Comparison of ENCODE assay signal across 8 cellular contexts in the genomic region with DNA sequence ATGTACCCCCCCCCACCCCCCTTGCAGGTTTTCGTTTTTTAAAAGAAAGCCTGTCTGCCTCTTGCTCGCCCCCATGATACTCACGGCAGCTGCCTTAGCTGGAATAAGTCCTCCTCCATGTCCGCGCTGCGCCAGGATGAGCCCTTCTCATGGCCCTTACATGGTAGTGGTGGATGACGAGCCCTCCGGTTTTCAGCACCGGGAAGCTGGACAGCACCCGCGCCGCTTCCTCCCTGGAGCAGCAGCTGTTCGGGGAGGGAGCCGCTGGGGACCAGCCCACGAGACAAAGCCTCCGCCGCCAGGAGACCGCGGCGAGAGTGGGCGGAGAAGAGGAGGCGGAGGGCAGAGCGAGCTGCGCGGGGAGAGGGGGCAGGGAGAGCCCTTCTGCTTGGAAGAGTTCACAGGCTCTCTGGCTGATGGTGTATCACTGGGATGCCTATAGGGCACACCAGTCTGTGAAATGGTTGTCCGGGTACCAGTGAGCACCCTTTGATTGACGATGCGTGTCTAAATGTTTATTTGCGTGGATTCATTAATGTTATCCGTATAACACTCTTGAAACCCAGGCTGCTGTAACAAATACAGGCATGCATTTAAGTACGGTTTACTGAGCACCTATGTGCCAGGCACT. TPM values are rescaled to one million over a fixed set of nuclear protein-coding genes. Genes with fewer than 3 reads are reported as not detected.
A peak's percentile ranks its signal among the peaks of the same experiment; 100 is the strongest.
DNase-seq lines count a peak whose midpoint lies in the region; ATAC-seq and TF ChIP-seq lines count a peak whose summit lies in the region.

A gene with protein sequence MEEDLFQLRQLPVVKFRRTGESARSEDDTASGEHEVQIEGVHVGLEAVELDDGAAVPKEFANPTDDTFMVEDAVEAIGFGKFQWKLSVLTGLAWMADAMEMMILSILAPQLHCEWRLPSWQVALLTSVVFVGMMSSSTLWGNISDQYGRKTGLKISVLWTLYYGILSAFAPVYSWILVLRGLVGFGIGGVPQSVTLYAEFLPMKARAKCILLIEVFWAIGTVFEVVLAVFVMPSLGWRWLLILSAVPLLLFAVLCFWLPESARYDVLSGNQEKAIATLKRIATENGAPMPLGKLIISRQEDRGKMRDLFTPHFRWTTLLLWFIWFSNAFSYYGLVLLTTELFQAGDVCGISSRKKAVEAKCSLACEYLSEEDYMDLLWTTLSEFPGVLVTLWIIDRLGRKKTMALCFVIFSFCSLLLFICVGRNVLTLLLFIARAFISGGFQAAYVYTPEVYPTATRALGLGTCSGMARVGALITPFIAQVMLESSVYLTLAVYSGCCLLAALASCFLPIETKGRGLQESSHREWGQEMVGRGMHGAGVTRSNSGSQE (minus strand): TSS at position 319 of the 631 bp plus-strand sequence. CDS start 200 bp downstream, at position 119.

- H3K27ac ChIP-seq in esophagus muscularis mucosa (replicated peaks in 1 of 4): no peak within 1 kb of the TSS

- peaks cover 0 to 8% (median 6%) of the 10 kb centered on the region in 4 donors for H3K4me1 ChIP-seq in esophagus muscularis mucosa

- H3K4me3 Mint-ChIP-seq in stimulated activated naive CD8-positive, alpha-beta T cell treated with anti-CD3 and anti-CD28 coated beads, Interleukin-15, amount 100 ng/mL, for 72 hours: no peak within 1 kb of the TSS

- no peaks in the 10 kb centered on the region for H3K9me3 Mint-ChIP-seq in stimulated activated naive CD8-positive, alpha-beta T cell treated with anti-CD3 and anti-CD28 coated beads, Interleukin-15, amount 100 ng/mL, for 72 hours

- no peaks in the 10 kb centered on the region for H3K9me3 ChIP-seq in esophagus muscularis mucosa

- peaks cover 36% of the 10 kb centered on the region for H3K27me3 Mint-ChIP-seq in stimulated activated naive CD8-positive, alpha-beta T cell treated with anti-CD3 and anti-CD28 coated beads, Interleukin-15, amount 100 ng/mL, for 72 hours

- ATAC-seq in stimulated activated naive CD8-positive, alpha-beta T cell treated with anti-CD3 and anti-CD28 coated beads, Interleukin-15, amount 100 ng/mL, for 72 hours: peak; percentile 37
- ATAC-seq in GM18873 (IDR thresholded peaks at IDR 0.05; ENCODE audit: low FRiP score, unreplicated experiment): no peak

- intact Hi-C loops in esophagus muscularis mucosa (cut with DNase I): no loop called here

- H3K27ac Mint-ChIP-seq in stimulated activated naive CD8-positive, alpha-beta T cell treated with anti-CD3 and anti-CD28 coated beads, Interleukin-15, amount 100 ng/mL, for 72 hours: no peak within 1 kb of the TSS

- no peak within 1 kb of the TSS for H3K4me3 ChIP-seq in HFF-Myc (replicated peaks; ENCODE audit: low read depth, low read length)
- peak within 1 kb of the TSS in 1 of 4 donors; percentile 16 for H3K4me3 ChIP-seq in esophagus muscularis mucosa

- peaks cover 7% of the 10 kb centered on the region for H3K4me1 Mint-ChIP-seq in stimulated activated naive CD8-positive, alpha-beta T cell treated with anti-CD3 and anti-CD28 coated beads, Interleukin-15, amount 100 ng/mL, for 72 hours

- WGBS in esophagus muscularis mucosa: 5% methylated on average over 18 of the region's 31 CpGs

- DNase-seq in AG08395 (ENCODE audit: low spot score): peak; percentile 88
- DNase-seq in HFF-Myc (ENCODE audit: extremely low read depth, low read depth): peak; percentile 42
- DNase-seq in NCI-H524 (lab: John Stamatoyannopoulos, UW): peak; percentile 84 to 91
- DNase-seq in activated CD8-positive, alpha-beta memory T cell treated with anti-CD3 and anti-CD28 coated beads, Interleukin-2, amount 50 U/mL, for 4 hours: peak; percentile 22
- peak; percentile 92 for DNase-seq in esophagus muscularis mucosa (ENCODE audit: extremely low spot score)
- peak; percentile 89 for DNase-seq in midbrain (lab: John Stamatoyannopoulos, UW)
- DNase-seq in stimulated activated naive CD8-positive, alpha-beta T cell treated with anti-CD3 and anti-CD28 coated beads, Interleukin-15, amount 100 ng/mL, for 72 hours: peak; percentile 3 to 26

- TF ChIP-seq POLR2A in esophagus muscularis mucosa (IDR thresholded peaks at IDR 0.05; ENCODE audit: low read depth): no peak

- no peak for TF ChIP-seq EP300 in esophagus muscularis mucosa (IDR thresholded peaks at IDR 0.05)

- TF ChIP-seq CTCF in HFF-Myc (IDR thresholded peaks at IDR 0.05; ENCODE audit: low read depth, low read length, missing control alignments) (no peak), esophagus muscularis mucosa (IDR thresholded peaks at IDR 0.05) (no peak)

- peaks cover 0 to 5% (median 0%) of the 10 kb centered on the region in 4 donors for H3K27me3 ChIP-seq in esophagus muscularis mucosa

- H3K36me3 ChIP-seq in esophagus muscularis mucosa: no peaks in the 10 kb centered on the region

RNA-seq across cellular contexts. Expression of the gene that starts here (rescaled TPM):
- under 1 TPM in 3 of 4 donors, not detected in 1; under 0.01 to 0.33 (median 0.06) TPM for total RNA-seq in esophagus muscularis mucosa

Comparison
In these comparisons a context has a peak if more than half of its experiments do, and no peak if none do; other contexts are left out.
1. Peak in DNase-seq in esophagus muscularis mucosa; RNA of the gene not detected or under 1 TPM.
2. DNase-seq: peak in every context shown above with its lines; median percentile 92 in esophagus muscularis mucosa; 89 in midbrain; 88 in AG08395; 88 in NCI-H524; 42 in HFF-Myc; 22 in activated CD8-positive, alpha-beta memory T cell treated with anti-CD3 and anti-CD28 coated beads, Interleukin-2, amount 50 U/mL, for 4 hours; 14 in stimulated activated naive CD8-positive, alpha-beta T cell treated with anti-CD3 and anti-CD28 coated beads, Interleukin-15, amount 100 ng/mL, for 72 hours.